Comparison of ENCODE assay signal across 23 cellular contexts in the genomic region with DNA sequence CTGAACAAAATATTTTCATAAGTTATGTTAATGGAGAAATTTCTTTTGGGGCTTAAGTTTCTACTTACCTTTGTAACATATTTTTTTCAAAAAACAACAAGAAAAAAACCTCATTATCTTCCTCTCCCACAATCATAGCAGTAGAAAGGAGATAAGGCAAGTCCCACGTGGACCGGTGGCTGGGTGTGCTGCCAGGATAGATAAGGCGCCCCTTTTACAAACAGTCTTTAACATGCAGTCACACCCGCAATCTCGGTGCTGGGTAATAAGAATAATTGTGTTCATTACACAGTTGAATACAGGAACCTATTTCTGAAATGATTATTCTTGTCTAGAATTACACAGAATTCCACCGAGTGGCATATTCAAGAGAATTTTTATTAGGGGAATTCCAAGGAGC.
"Had no signal": no experiment of that assay in that cellular context is flagged by ENCODE, and none has a peak within 500 bp of the region (broad histone marks: within the 10 kb centered on the region; RNA-seq: fewer than 3 reads in every experiment).

No MANE protein-coding gene starts in this region.

- DNase-seq: activated CD4-positive, alpha-beta T cell treated with anti-CD3 and anti-CD28 coated beads for 1 hour; activated CD4-positive, alpha-beta T cell treated with anti-CD3 and anti-CD28 coated beads, Interleukin-2, amount 50 U/mL, for 1 hour; activated CD8-positive, alpha-beta T cell treated with anti-CD3 and anti-CD28 coated beads, Interleukin-2, amount 10 ng/mL, durations not matched to agents 7 days and 5 days; activated gamma-delta T cell; activated naive CD4-positive, alpha-beta T cell treated with anti-CD3 and anti-CD28 coated beads, Interleukin-2, amount 50 U/mL, for 16 hours; aorta; brain microvascular endothelial cell; caudate nucleus; dermis blood vessel endothelial cell; effector memory CD4-positive, alpha-beta T cell; hypothalamus; naive B cell; occipital lobe; retina; spleen; stimulated activated CD4-positive, alpha-beta T cell treated with anti-CD3 and anti-CD28 coated beads, Interleukin-4, amount 100 ng/mL, for 1 hour; stimulated activated naive CD4-positive, alpha-beta T cell; SW 1271; T-helper 17 cell had no signal

- ATAC-seq: activated CD8-positive, alpha-beta T cell treated with anti-CD3 and anti-CD28 coated beads, Interleukin-2, amount 10 ng/mL, durations not matched to agents 7 days and 5 days; T-helper 17 cell had no signal

- H3K4me3 Mint-ChIP-seq: activated CD8-positive, alpha-beta T cell treated with anti-CD3 and anti-CD28 coated beads, Interleukin-2, amount 10 ng/mL, durations not matched to agents 7 days and 5 days; activated T-helper 1 cell treated with anti-CD3 and anti-CD28 coated beads, Interleukin-12 subunit alpha, Interleukin-12 subunit beta, Interleukin-2, Interleukin-4 antibody, amounts not matched to agents 30 ng/mL and 10 ng/mL and 1 ng/mL, durations not matched to agents 14 hours and 24 hours and 36 hours; memory B cell; naive B cell; neural crest cell; T-helper 17 cell had no signal

- H3K9me3 Mint-ChIP-seq: neural crest cell had no signal

- H3K4me1 ChIP-seq: spleen had no signal

- H3K27me3 Mint-ChIP-seq: memory B cell, T-helper 17 cell had no signal

- H3K4me3 ChIP-seq: spleen had no signal

- H3K36me3 ChIP-seq: brain microvascular endothelial cell, spleen had no signal

- H3K27ac Mint-ChIP-seq: activated CD8-positive, alpha-beta T cell treated with anti-CD3 and anti-CD28 coated beads, Interleukin-2, amount 10 ng/mL, durations not matched to agents 7 days and 5 days; activated T-helper 1 cell treated with anti-CD3 and anti-CD28 coated beads, Interleukin-12 subunit alpha, Interleukin-12 subunit beta, Interleukin-2, Interleukin-4 antibody, amounts not matched to agents 30 ng/mL and 10 ng/mL and 1 ng/mL, durations not matched to agents 14 hours and 24 hours and 36 hours; memory B cell; naive B cell; progenitor cell of endocrine pancreas; T-helper 17 cell had no signal

- H3K27me3 ChIP-seq: brain microvascular endothelial cell, spleen had no signal

- H3K36me3 Mint-ChIP-seq: memory B cell, naive B cell had no signal

- H3K27ac ChIP-seq: brain microvascular endothelial cell, spleen had no signal

- H3K4me1 Mint-ChIP-seq: memory B cell, naive B cell, neural crest cell, T-helper 17 cell had no signal
